Comparison of ENCODE assay signal across 30 cellular contexts in genomic region chr5:136909906-136910305, GRCh38.
"Had no signal": no experiment of that assay in that cellular context is flagged by ENCODE, and none has a peak within 500 bp of the region (broad histone marks: within the 10 kb centered on the region; RNA-seq: fewer than 3 reads in every experiment).

No MANE protein-coding gene starts in this region.

- H3K4me3 ChIP-seq: pancreas, psoas muscle, skin epidermis, smooth muscle cell, spleen, suprapubic skin, testis, tibial artery, transverse colon, upper lobe of right lung, uterus had no signal

- DNase-seq: naive B cell; naive thymus-derived CD8-positive, alpha-beta T cell; nucleus accumbens; psoas muscle; right cardiac atrium; spleen; stimulated activated CD4-positive, alpha-beta T cell treated with anti-CD3 and anti-CD28 coated beads, Interleukin-12 subunit alpha, Interleukin-12 subunit beta, amount 100 ng/mL, for 4 hours; stimulated activated CD4-positive, alpha-beta T cell treated with anti-CD3 and anti-CD28 coated beads, Interleukin-1b, Interleukin-23, amount 100 ng/mL, for 48 hours; stimulated activated CD4-positive, alpha-beta T cell treated with anti-CD3 and anti-CD28 coated beads, Interleukin-4, amount 100 ng/mL, for 1 hour; stimulated activated CD4-positive, alpha-beta T cell treated with anti-CD3 and anti-CD28 coated beads, Interleukin-4, amount 100 ng/mL, for 4 hours; stimulated activated CD8-positive, alpha-beta memory T cell treated with anti-CD3 and anti-CD28 coated beads, Interleukin-4, amount 100 ng/mL, for 48 hours; stimulated activated naive CD4-positive, alpha-beta T cell; stimulated activated naive CD8-positive, alpha-beta T cell treated with anti-CD3 and anti-CD28 coated beads, Interleukin-15, amount 100 ng/mL, for 72 hours; stimulated activated naive CD8-positive, alpha-beta T cell treated with anti-CD3 and anti-CD28 coated beads, Interleukin-15, Interleukin-2, amounts not matched to agents 100 U/mL and 50 U/mL, for 24 hours; substantia nigra; testis; tibial artery; transverse colon; upper lobe of right lung; uterus had no signal

- H3K36me3 Mint-ChIP-seq: naive B cell; naive thymus-derived CD8-positive, alpha-beta T cell; stimulated activated memory B cell treated with anti-CD40 and anti-IgM and Interleukin-4, amounts not matched to agents 10 μg/mL and 1 μg/mL and 100 μg/mL, for 72 hours; type B pancreatic cell had no signal

- H3K9me3 Mint-ChIP-seq: neural crest cell; stimulated activated naive CD8-positive, alpha-beta T cell treated with anti-CD3 and anti-CD28 coated beads, Interleukin-15, amount 100 ng/mL, for 72 hours; type B pancreatic cell had no signal

- H3K27ac Mint-ChIP-seq: naive B cell; naive thymus-derived CD8-positive, alpha-beta T cell; nephron; progenitor cell of endocrine pancreas; stimulated activated memory B cell treated with anti-CD40 and anti-IgM and Interleukin-4, amounts not matched to agents 10 μg/mL and 1 μg/mL and 100 μg/mL, for 72 hours; stimulated activated naive CD8-positive, alpha-beta T cell treated with anti-CD3 and anti-CD28 coated beads, Interleukin-15, amount 100 ng/mL, for 72 hours; type B pancreatic cell had no signal

- ATAC-seq: naive thymus-derived CD8-positive, alpha-beta T cell; pancreas; psoas muscle; right cardiac atrium; sciatic nerve; stimulated activated naive CD8-positive, alpha-beta T cell treated with anti-CD3 and anti-CD28 coated beads, Interleukin-15, amount 100 ng/mL, for 72 hours; stimulated activated naive CD8-positive, alpha-beta T cell treated with anti-CD3 and anti-CD28 coated beads, Interleukin-15, Interleukin-2, amounts not matched to agents 100 U/mL and 50 U/mL, for 24 hours; upper lobe of right lung had no signal

- H3K4me1 Mint-ChIP-seq: naive B cell; naive thymus-derived CD8-positive, alpha-beta T cell; neural crest cell; stimulated activated memory B cell treated with anti-CD40 and anti-IgM and Interleukin-4, amounts not matched to agents 10 μg/mL and 1 μg/mL and 100 μg/mL, for 72 hours; stimulated activated naive CD8-positive, alpha-beta T cell treated with anti-CD3 and anti-CD28 coated beads, Interleukin-15, amount 100 ng/mL, for 72 hours had no signal

- H3K4me3 Mint-ChIP-seq: naive B cell; naive thymus-derived CD8-positive, alpha-beta T cell; nephron; neural crest cell; stimulated activated memory B cell treated with anti-CD40 and anti-IgM and Interleukin-4, amounts not matched to agents 10 μg/mL and 1 μg/mL and 100 μg/mL, for 72 hours; stimulated activated naive CD8-positive, alpha-beta T cell treated with anti-CD3 and anti-CD28 coated beads, Interleukin-15, amount 100 ng/mL, for 72 hours; type B pancreatic cell had no signal

- H3K27me3 Mint-ChIP-seq: naive B cell; progenitor cell of endocrine pancreas; stimulated activated memory B cell treated with anti-CD40 and anti-IgM and Interleukin-4, amounts not matched to agents 10 μg/mL and 1 μg/mL and 100 μg/mL, for 72 hours; stimulated activated naive CD8-positive, alpha-beta T cell treated with anti-CD3 and anti-CD28 coated beads, Interleukin-15, amount 100 ng/mL, for 72 hours; type B pancreatic cell had no signal
